Comparison of ENCODE assay signal across 39 cellular contexts in the genomic region with DNA sequence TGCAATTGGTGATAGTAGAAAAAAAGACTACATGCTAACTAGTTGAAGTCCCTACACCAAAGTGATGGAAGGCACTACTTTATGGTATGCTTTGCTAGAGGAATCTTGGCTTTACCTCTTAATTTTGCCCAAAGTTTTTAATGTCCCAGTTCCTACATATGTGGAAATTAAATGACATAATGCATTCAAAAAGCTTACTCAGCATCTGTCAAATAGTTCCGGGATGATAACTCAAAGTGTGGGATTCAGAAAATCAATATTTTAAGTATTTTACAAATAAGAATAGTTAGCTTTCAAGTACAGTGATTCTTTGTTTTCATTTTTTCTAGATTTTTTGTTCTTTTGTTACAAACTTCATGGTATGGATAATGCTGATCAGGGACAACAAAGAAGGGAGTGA.
"Had no signal": no experiment of that assay in that cellular context is flagged by ENCODE, and none has a peak within 500 bp of the region (broad histone marks: within the 10 kb centered on the region; RNA-seq: fewer than 3 reads in every experiment).

No MANE protein-coding gene starts in this region.

- FAIRE-seq: astrocyte, bronchial epithelial cell, colon had no signal

- DNase-seq: activated effector memory CD4-positive, alpha-beta T cell treated with anti-CD3 and anti-CD28 coated beads, Interleukin-2, amount 50 U/mL, for 16 hours; activated effector memory CD4-positive, alpha-beta T cell treated with Interleukin-2 at 50 U/mL for 16 hours; activated gamma-delta T cell; activated gamma-delta T cell treated with Interleukin-2 at 50 U/mL for 16 hours; activated naive CD4-positive, alpha-beta T cell; activated naive CD4-positive, alpha-beta T cell treated with anti-CD3 and anti-CD28 coated beads for 36 hours; activated naive CD4-positive, alpha-beta T cell treated with anti-CD3 and anti-CD28 coated beads, Interleukin-2, amount 10 ng/mL, durations not matched to agents 7 days and 5 days; activated naive CD4-positive, alpha-beta T cell treated with anti-CD3 and anti-CD28 coated beads, Interleukin-2, amount 50 U/mL, for 16 hours; activated naive CD4-positive, alpha-beta T cell treated with Interleukin-2 at 50 U/mL for 16 hours; activated naive CD8-positive, alpha-beta T cell treated with anti-CD3 and anti-CD28 coated beads for 36 hours; activated naive CD8-positive, alpha-beta T cell treated with anti-CD3 and anti-CD28 coated beads, Interleukin-2, amount 10 ng/mL, durations not matched to agents 7 days and 5 days; activated naive CD8-positive, alpha-beta T cell treated with anti-CD3 and anti-CD28 coated beads, Interleukin-2, amount 50 U/mL, for 24 hours; activated T-cell treated with anti-CD3 and anti-CD28 coated beads, Interleukin-2, amount 50 U/mL, for 4 hours; activated T-cell treated with anti-CD3 and anti-CD28 coated beads, Interleukin-2, amount 50 U/mL, for 48 hours; activated T-cell treated with anti-CD3 and anti-CD28 coated beads, Interleukin-2, amount 50 U/mL, for 72 hours; adrenal gland; amniotic stem cell; amygdala; anterior cingulate cortex; aorta; body of pancreas; brain microvascular endothelial cell; caudate nucleus; central memory CD4-positive, alpha-beta T cell; cerebellar nuclear complex had no signal

- H3K36me3 ChIP-seq: adrenal gland, ascending aorta, brain microvascular endothelial cell, breast epithelium, cardiac muscle cell had no signal

- H3K4me3 Mint-ChIP-seq: activated naive CD4-positive, alpha-beta T cell treated with anti-CD3 and anti-CD28 coated beads for 36 hours; activated naive CD4-positive, alpha-beta T cell treated with anti-CD3 and anti-CD28 coated beads, Interleukin-2, amount 10 ng/mL, durations not matched to agents 7 days and 5 days; activated naive CD4-positive, alpha-beta T cell treated with anti-CD3 and anti-CD28 coated beads, Interleukin-2, amount 50 U/mL, for 24 hours; activated naive CD8-positive, alpha-beta T cell; activated naive CD8-positive, alpha-beta T cell treated with anti-CD3 and anti-CD28 coated beads for 36 hours; activated naive CD8-positive, alpha-beta T cell treated with anti-CD3 and anti-CD28 coated beads, Interleukin-2, amount 10 ng/mL, durations not matched to agents 7 days and 5 days; activated naive CD8-positive, alpha-beta T cell treated with anti-CD3 and anti-CD28 coated beads, Interleukin-2, amount 50 U/mL, for 24 hours; activated T-cell treated with anti-CD3 and anti-CD28 coated beads, Interleukin-2, amount 50 U/mL, for 4 hours; activated T-cell treated with anti-CD3 and anti-CD28 coated beads, Interleukin-2, amount 50 U/mL, for 72 hours; activated T-helper 1 cell treated with anti-CD3 and anti-CD28 coated beads, Interleukin-12 subunit alpha, Interleukin-12 subunit beta, Interleukin-2, Interleukin-4 antibody, amounts not matched to agents 30 ng/mL and 10 ng/mL and 1 ng/mL, durations not matched to agents 14 hours and 24 hours and 36 hours; activated T-helper 17 cell treated with anti-CD3 and anti-CD28 coated beads, Interleukin-2, amount 50 U/mL, for 72 hours; brain; central memory CD8-positive, alpha-beta T cell had no signal

- H3K4me3 ChIP-seq: adrenal gland, ascending aorta, body of pancreas, breast epithelium, cardiac muscle cell had no signal

- H3K36me3 Mint-ChIP-seq: activated naive CD4-positive, alpha-beta T cell treated with anti-CD3 and anti-CD28 coated beads, Interleukin-2, amount 10 ng/mL, durations not matched to agents 7 days and 5 days; activated naive CD4-positive, alpha-beta T cell treated with anti-CD3 and anti-CD28 coated beads, Interleukin-2, amount 50 U/mL, for 24 hours; activated naive CD4-positive, alpha-beta T cell treated with anti-CD3 and anti-CD28 coated beads, Interleukin-2, amount 50 U/mL, for 72 hours; activated naive CD8-positive, alpha-beta T cell; activated naive CD8-positive, alpha-beta T cell treated with anti-CD3 and anti-CD28 coated beads for 36 hours; activated naive CD8-positive, alpha-beta T cell treated with anti-CD3 and anti-CD28 coated beads, Interleukin-2, amount 10 ng/mL, durations not matched to agents 7 days and 5 days; brain had no signal

- H3K4me1 Mint-ChIP-seq: activated naive CD4-positive, alpha-beta T cell treated with anti-CD3 and anti-CD28 coated beads, Interleukin-2, amount 10 ng/mL, durations not matched to agents 7 days and 5 days; activated naive CD4-positive, alpha-beta T cell treated with anti-CD3 and anti-CD28 coated beads, Interleukin-2, amount 50 U/mL, for 24 hours; activated naive CD8-positive, alpha-beta T cell treated with anti-CD3 and anti-CD28 coated beads for 36 hours; activated naive CD8-positive, alpha-beta T cell treated with anti-CD3 and anti-CD28 coated beads, Interleukin-2, amount 10 ng/mL, durations not matched to agents 7 days and 5 days; activated naive CD8-positive, alpha-beta T cell treated with anti-CD3 and anti-CD28 coated beads, Interleukin-2, amount 50 U/mL, for 24 hours; activated T-helper 17 cell treated with anti-CD3 and anti-CD28 coated beads, Interleukin-2, amount 50 U/mL, for 72 hours; brain; central memory CD8-positive, alpha-beta T cell had no signal

- H3K4me1 ChIP-seq: adrenal gland, ascending aorta, body of pancreas, breast epithelium had no signal

- H3K27ac Mint-ChIP-seq: activated naive CD4-positive, alpha-beta T cell treated with anti-CD3 and anti-CD28 coated beads for 36 hours; activated naive CD4-positive, alpha-beta T cell treated with anti-CD3 and anti-CD28 coated beads, Interleukin-2, amount 10 ng/mL, durations not matched to agents 7 days and 5 days; activated naive CD4-positive, alpha-beta T cell treated with anti-CD3 and anti-CD28 coated beads, Interleukin-2, amount 50 U/mL, for 24 hours; activated naive CD4-positive, alpha-beta T cell treated with anti-CD3 and anti-CD28 coated beads, Interleukin-2, amount 50 U/mL, for 72 hours; activated naive CD8-positive, alpha-beta T cell; activated naive CD8-positive, alpha-beta T cell treated with anti-CD3 and anti-CD28 coated beads for 36 hours; activated naive CD8-positive, alpha-beta T cell treated with anti-CD3 and anti-CD28 coated beads, Interleukin-2, amount 10 ng/mL, durations not matched to agents 7 days and 5 days; activated naive CD8-positive, alpha-beta T cell treated with anti-CD3 and anti-CD28 coated beads, Interleukin-2, amount 50 U/mL, for 24 hours; activated T-cell treated with anti-CD3 and anti-CD28 coated beads, Interleukin-2, amount 50 U/mL, for 72 hours; activated T-helper 1 cell treated with anti-CD3 and anti-CD28 coated beads, Interleukin-12 subunit alpha, Interleukin-12 subunit beta, Interleukin-2, Interleukin-4 antibody, amounts not matched to agents 30 ng/mL and 10 ng/mL and 1 ng/mL, durations not matched to agents 14 hours and 24 hours and 36 hours; activated T-helper 17 cell treated with anti-CD3 and anti-CD28 coated beads, Interleukin-2, amount 50 U/mL, for 72 hours; activated T-helper 2 cell treated with anti-CD3 and anti-CD28 coated beads, Interferon-gamma antibody, Interleukin-2, Interleukin-4, amounts not matched to agents 10 μg/mL and 5 μg/mL and 100 μg/mL, durations not matched to agents 14 hours and 24 hours and 36 hours; brain had no signal

- H3K27ac ChIP-seq: adrenal gland, ascending aorta, body of pancreas, brain microvascular endothelial cell, breast epithelium, cardiac muscle cell had no signal

- H3K9me3 ChIP-seq: adrenal gland, ascending aorta, body of pancreas, breast epithelium had no signal

- H3K27me3 ChIP-seq: adrenal gland, ascending aorta, body of pancreas, brain microvascular endothelial cell, breast epithelium, cardiac muscle cell had no signal

- ATAC-seq: activated naive CD4-positive, alpha-beta T cell treated with anti-CD3 and anti-CD28 coated beads, Interleukin-2, amount 50 U/mL, for 72 hours; activated naive CD8-positive, alpha-beta T cell treated with anti-CD3 and anti-CD28 coated beads, Interleukin-2, amount 50 U/mL, for 24 hours; activated T-cell treated with anti-CD3 and anti-CD28 coated beads, Interleukin-2, amount 50 U/mL, for 4 hours; activated T-cell treated with anti-CD3 and anti-CD28 coated beads, Interleukin-2, amount 50 U/mL, for 72 hours; activated T-helper 17 cell treated with anti-CD3 and anti-CD28 coated beads, Interleukin-2, amount 50 U/mL, for 72 hours; body of pancreas had no signal

- H3K9me3 Mint-ChIP-seq: activated naive CD4-positive, alpha-beta T cell treated with anti-CD3 and anti-CD28 coated beads, Interleukin-2, amount 50 U/mL, for 24 hours; activated naive CD8-positive, alpha-beta T cell treated with anti-CD3 and anti-CD28 coated beads for 36 hours; brain had no signal

- H3K27me3 Mint-ChIP-seq: activated naive CD4-positive, alpha-beta T cell treated with anti-CD3 and anti-CD28 coated beads, Interleukin-2, amount 10 ng/mL, durations not matched to agents 7 days and 5 days; activated naive CD4-positive, alpha-beta T cell treated with anti-CD3 and anti-CD28 coated beads, Interleukin-2, amount 50 U/mL, for 24 hours; activated naive CD8-positive, alpha-beta T cell; activated naive CD8-positive, alpha-beta T cell treated with anti-CD3 and anti-CD28 coated beads for 36 hours; activated naive CD8-positive, alpha-beta T cell treated with anti-CD3 and anti-CD28 coated beads, Interleukin-2, amount 10 ng/mL, durations not matched to agents 7 days and 5 days; activated naive CD8-positive, alpha-beta T cell treated with anti-CD3 and anti-CD28 coated beads, Interleukin-2, amount 50 U/mL, for 24 hours; activated T-helper 17 cell treated with anti-CD3 and anti-CD28 coated beads, Interleukin-2, amount 50 U/mL, for 72 hours; brain; central memory CD8-positive, alpha-beta T cell had no signal
